ENCODE assay signal across 9 cellular contexts in the genomic region with DNA sequence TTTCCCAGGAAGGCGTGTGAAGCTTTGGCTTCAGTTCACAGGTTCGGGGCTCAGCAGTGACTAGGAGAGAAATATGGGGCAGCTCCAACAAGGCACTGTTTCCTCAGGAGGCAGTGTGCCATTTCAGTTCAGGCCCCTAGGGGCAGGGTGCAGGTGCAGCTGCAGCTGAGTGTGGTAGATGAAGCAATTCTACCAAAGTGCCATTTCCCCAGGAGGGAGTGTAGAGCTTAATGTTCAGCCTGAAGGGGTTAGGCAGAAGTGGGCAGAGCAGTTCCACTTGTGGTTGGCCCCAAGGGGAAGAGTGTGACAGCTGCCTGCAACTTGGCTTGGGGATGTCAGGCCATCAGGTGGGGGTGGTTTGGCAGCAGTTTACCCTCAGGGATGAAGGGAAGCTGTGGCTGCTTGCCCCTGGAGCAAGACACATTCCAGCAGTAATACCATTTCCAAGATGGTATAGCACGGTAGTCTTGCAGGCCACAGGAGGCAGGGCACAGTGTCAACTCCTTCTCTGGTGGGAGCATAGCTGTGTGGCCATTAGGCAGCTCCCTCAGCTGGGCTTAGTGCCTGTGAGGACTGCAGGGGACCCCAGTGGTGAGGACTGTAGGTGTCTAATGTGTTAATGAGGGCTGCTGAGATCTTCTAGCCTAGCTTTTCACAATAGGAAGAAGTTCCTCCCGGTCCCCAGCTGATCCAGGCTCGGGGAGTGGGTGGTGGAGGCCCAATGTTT. TPM values are rescaled to one million over a fixed set of nuclear protein-coding genes. Genes with fewer than 3 reads are reported as not detected.
DNase-seq lines count a peak whose midpoint lies in the region; ATAC-seq and TF ChIP-seq lines count a peak whose summit lies in the region.
"Had no signal": no experiment of that assay in that cellular context is flagged by ENCODE, and none has a peak within 500 bp of the region (broad histone marks: within the 10 kb centered on the region; RNA-seq: fewer than 3 reads in every experiment).

No MANE protein-coding gene starts in this region.

- CTCF ChIA-PET in activated CD4-positive, alpha-beta memory T cell treated with anti-CD3 and anti-CD28 coated beads for 36 hours (lab: Charles Lee) = interaction anchor here (0.6 to 1.2 kb wide), 4 partner anchors 27 to 856 kb away, joined by 3 to 5 read pairs (median 3); no protein-coding TSS in a partner anchor
- CTCF ChIA-PET in activated CD4-positive, alpha-beta memory T cell treated with anti-CD3 and anti-CD28 coated beads, Interleukin-2, amount 10 ng/mL, durations not matched to agents 7 days and 5 days (lab: Charles Lee) = no interaction called here
- CTCF ChIA-PET in activated CD8-positive, alpha-beta T cell treated with anti-CD3 and anti-CD28 coated beads for 36 hours (lab: Charles Lee) = interaction anchor here (1.3 kb wide), 1 partner anchor 58 kb away, joined by 3 read pairs; no protein-coding TSS in a partner anchor

- no peak overlapping the region for H3K4me3 Mint-ChIP-seq in activated CD4-positive, alpha-beta memory T cell treated with anti-CD3 and anti-CD28 coated beads for 36 hours
- no peak overlapping the region for H3K4me3 Mint-ChIP-seq in activated CD4-positive, alpha-beta memory T cell treated with anti-CD3 and anti-CD28 coated beads, Interleukin-2, amount 10 ng/mL, durations not matched to agents 7 days and 5 days
- no peak overlapping the region for H3K4me3 Mint-ChIP-seq in activated CD8-positive, alpha-beta T cell treated with anti-CD3 and anti-CD28 coated beads for 36 hours

- no peaks in the 10 kb centered on the region for H3K36me3 Mint-ChIP-seq in activated CD4-positive, alpha-beta memory T cell treated with anti-CD3 and anti-CD28 coated beads for 36 hours
- H3K36me3 Mint-ChIP-seq in activated CD4-positive, alpha-beta memory T cell treated with anti-CD3 and anti-CD28 coated beads, Interleukin-2, amount 10 ng/mL, durations not matched to agents 7 days and 5 days (ENCODE audit: low read depth) = no peaks in the 10 kb centered on the region
- H3K36me3 Mint-ChIP-seq in activated CD8-positive, alpha-beta T cell treated with anti-CD3 and anti-CD28 coated beads for 36 hours (ENCODE audit: low read depth) = no peaks in the 10 kb centered on the region

- ATAC-seq in GM21825 (IDR thresholded peaks at IDR 0.05; ENCODE audit: unreplicated experiment) = peak; percentile 97
- ATAC-seq in activated CD8-positive, alpha-beta T cell treated with anti-CD3 and anti-CD28 coated beads for 36 hours = peak; percentile 42
- ATAC-seq in gastrocnemius medialis = no peak

- intact Hi-C loops in activated CD4-positive, alpha-beta memory T cell treated with anti-CD3 and anti-CD28 coated beads for 36 hours (cut with micrococcal nuclease) = no loop called here
- intact Hi-C loops in activated CD8-positive, alpha-beta T cell treated with anti-CD3 and anti-CD28 coated beads for 36 hours (cut with micrococcal nuclease) = no loop called here
- intact Hi-C loops in gastrocnemius medialis (cut with DNase I; ENCODE audit: low total_unique reads) = no loop called here

- no peaks in the 10 kb centered on the region for H3K27me3 ChIP-seq in gastrocnemius medialis

- peak; percentile 10 for DNase-seq in activated CD4-positive, alpha-beta memory T cell treated with anti-CD3 and anti-CD28 coated beads for 36 hours
- DNase-seq in activated CD4-positive, alpha-beta memory T cell treated with anti-CD3 and anti-CD28 coated beads, Interleukin-2, amount 10 ng/mL, durations not matched to agents 7 days and 5 days = no peak
- peak; percentile 10 for DNase-seq in LHCN-M2 (ENCODE audit: low read depth)
- DNase-seq in activated CD8-positive, alpha-beta T cell treated with anti-CD3 and anti-CD28 coated beads for 36 hours = peak; percentile 12
- no peak for DNase-seq in retinal pigment epithelial cell (ENCODE audit: low read depth)
- no peak for DNase-seq in ecto neural progenitor cell (ENCODE audit: low spot score)
- DNase-seq in gastrocnemius medialis = no peak

- POLR2A ChIA-PET in activated CD4-positive, alpha-beta memory T cell treated with anti-CD3 and anti-CD28 coated beads for 36 hours (lab: Charles Lee) = no interaction called here
- POLR2A ChIA-PET in activated CD4-positive, alpha-beta memory T cell treated with anti-CD3 and anti-CD28 coated beads, Interleukin-2, amount 10 ng/mL, durations not matched to agents 7 days and 5 days (lab: Charles Lee) = no interaction called here
- POLR2A ChIA-PET in activated CD8-positive, alpha-beta T cell treated with anti-CD3 and anti-CD28 coated beads for 36 hours (lab: Charles Lee) = no interaction called here

- no peaks in the 10 kb centered on the region for H3K4me1 ChIP-seq in gastrocnemius medialis

- no peak for TF ChIP-seq CTCF in activated CD8-positive, alpha-beta T cell treated with anti-CD3 and anti-CD28 coated beads for 36 hours (IDR thresholded peaks at IDR 0.05)
- peak; percentile 24 for TF ChIP-seq CTCF in retinal pigment epithelial cell (conservative IDR thresholded peaks at IDR 0.05; ENCODE audit: low read depth, low read length)
- no peak for TF ChIP-seq CTCF in gastrocnemius medialis (IDR thresholded peaks at IDR 0.05 in 4 of 5, conservative IDR thresholded peaks at IDR 0.05 in 1 of 5)

- no peaks in the 10 kb centered on the region for H3K36me3 ChIP-seq in gastrocnemius medialis

- no peak overlapping the region for H3K27ac Mint-ChIP-seq in activated CD4-positive, alpha-beta memory T cell treated with anti-CD3 and anti-CD28 coated beads for 36 hours
- no peak overlapping the region for H3K27ac Mint-ChIP-seq in activated CD4-positive, alpha-beta memory T cell treated with anti-CD3 and anti-CD28 coated beads, Interleukin-2, amount 10 ng/mL, durations not matched to agents 7 days and 5 days
- H3K27ac Mint-ChIP-seq in activated CD8-positive, alpha-beta T cell treated with anti-CD3 and anti-CD28 coated beads for 36 hours = no peak overlapping the region

- H3K27me3 Mint-ChIP-seq in activated CD4-positive, alpha-beta memory T cell treated with anti-CD3 and anti-CD28 coated beads for 36 hours = peaks cover 6% of the 10 kb centered on the region
- peaks cover 13% of the 10 kb centered on the region for H3K27me3 Mint-ChIP-seq in activated CD4-positive, alpha-beta memory T cell treated with anti-CD3 and anti-CD28 coated beads, Interleukin-2, amount 10 ng/mL, durations not matched to agents 7 days and 5 days
- peaks cover 6% of the 10 kb centered on the region for H3K27me3 Mint-ChIP-seq in activated CD8-positive, alpha-beta T cell treated with anti-CD3 and anti-CD28 coated beads for 36 hours

- no peak for TF ChIP-seq POLR2A in gastrocnemius medialis (IDR thresholded peaks at IDR 0.05)

- H3K9me3 Mint-ChIP-seq in activated CD4-positive, alpha-beta memory T cell treated with anti-CD3 and anti-CD28 coated beads for 36 hours = no peaks in the 10 kb centered on the region
- H3K9me3 Mint-ChIP-seq in activated CD4-positive, alpha-beta memory T cell treated with anti-CD3 and anti-CD28 coated beads, Interleukin-2, amount 10 ng/mL, durations not matched to agents 7 days and 5 days = no peaks in the 10 kb centered on the region
- H3K9me3 Mint-ChIP-seq in activated CD8-positive, alpha-beta T cell treated with anti-CD3 and anti-CD28 coated beads for 36 hours = no peaks in the 10 kb centered on the region

- no peaks in the 10 kb centered on the region for H3K9me3 ChIP-seq in gastrocnemius medialis

- H3K27ac ChIP-seq in gastrocnemius medialis = no peak overlapping the region
- H3K27ac ChIP-seq: skin epidermis had no signal

- in situ Hi-C loops in gastrocnemius medialis (cut with MboI; ENCODE audit: low sequenced_read_pairs in 4 of 4) = no loop called here

- H3K4me3 ChIP-seq in retinal pigment epithelial cell (ENCODE audit: low read length) (no peak overlapping the region), gastrocnemius medialis (no peak overlapping the region)
- H3K4me3 ChIP-seq: skin epidermis had no signal

- no peaks in the 10 kb centered on the region for H3K4me1 Mint-ChIP-seq in activated CD4-positive, alpha-beta memory T cell treated with anti-CD3 and anti-CD28 coated beads for 36 hours (ENCODE audit: low read depth)
- no peaks in the 10 kb centered on the region for H3K4me1 Mint-ChIP-seq in activated CD4-positive, alpha-beta memory T cell treated with anti-CD3 and anti-CD28 coated beads, Interleukin-2, amount 10 ng/mL, durations not matched to agents 7 days and 5 days
- no peaks in the 10 kb centered on the region for H3K4me1 Mint-ChIP-seq in activated CD8-positive, alpha-beta T cell treated with anti-CD3 and anti-CD28 coated beads for 36 hours (ENCODE audit: low read depth)

RNA-seq across cellular contexts. Expression of a gene that starts 34.7 kb away (rescaled TPM):
- total RNA-seq in activated CD4-positive, alpha-beta memory T cell treated with anti-CD3 and anti-CD28 coated beads for 36 hours = not detected
- total RNA-seq in activated CD4-positive, alpha-beta memory T cell treated with anti-CD3 and anti-CD28 coated beads, Interleukin-2, amount 10 ng/mL, durations not matched to agents 7 days and 5 days = not detected
- not detected in 2 replicates for total RNA-seq in LHCN-M2 (2014; rRNA removed)
- polyA plus RNA-seq in LHCN-M2 (2012) = not detected
- not detected for total RNA-seq in activated CD8-positive, alpha-beta T cell treated with anti-CD3 and anti-CD28 coated beads for 36 hours
- total RNA-seq in gastrocnemius medialis = not detected

Comparison
In these comparisons a context has a peak if more than half of its experiments do, and no peak if none do; other contexts are left out.
1. DNase-seq: peak in activated CD4-positive, alpha-beta memory T cell treated with anti-CD3 and anti-CD28 coated beads for 36 hours (single experiment), LHCN-M2 (single experiment) and activated CD8-positive, alpha-beta T cell treated with anti-CD3 and anti-CD28 coated beads for 36 hours (single experiment); none in activated CD4-positive, alpha-beta memory T cell treated with anti-CD3 and anti-CD28 coated beads, Interleukin-2, amount 10 ng/mL, durations not matched to agents 7 days and 5 days (single experiment), retinal pigment epithelial cell (single experiment), ecto neural progenitor cell (single experiment) and gastrocnemius medialis (0 of 2).
2. ATAC-seq: peak in GM21825 (single experiment) and activated CD8-positive, alpha-beta T cell treated with anti-CD3 and anti-CD28 coated beads for 36 hours (single experiment); none in gastrocnemius medialis (0 of 2).